Comparison of ENCODE assay signal across 15 cellular contexts in genomic region chrX:925652-926061, GRCh38.
A peak's percentile ranks its signal among the peaks of the same experiment; 100 is the strongest.
DNase-seq lines count a peak whose midpoint lies in the region; ATAC-seq and TF ChIP-seq lines count a peak whose summit lies in the region.
"Had no signal": no experiment of that assay in that cellular context is flagged by ENCODE, and none has a peak within 500 bp of the region (broad histone marks: within the 10 kb centered on the region; RNA-seq: fewer than 3 reads in every experiment).

No MANE protein-coding gene starts in this region.

- no peak overlapping the region for H3K4me3 Mint-ChIP-seq in activated CD8-positive, alpha-beta memory T cell treated with anti-CD3 and anti-CD28 coated beads, Interleukin-2, amount 10 ng/mL, durations not matched to agents 7 days and 5 days
- H3K4me3 Mint-ChIP-seq: B cell; CD4-positive, alpha-beta T cell; GM23338; H9 had no signal

- H3K27me3 ChIP-seq in esophagus muscularis mucosa = peaks cover 0 to 16% (median 0%) of the 10 kb centered on the region in 4 donors

- H3K4me1 ChIP-seq in esophagus muscularis mucosa = no peaks in the 10 kb centered on the region

- no peak for TF ChIP-seq EP300 in esophagus muscularis mucosa (IDR thresholded peaks at IDR 0.05)

- no peak overlapping the region for H3K4me3 ChIP-seq in esophagus muscularis mucosa
- H3K4me3 ChIP-seq: GM12878, GM23338 had no signal

- peaks cover 5% of the 10 kb centered on the region for H3K9me3 Mint-ChIP-seq in activated CD8-positive, alpha-beta memory T cell treated with anti-CD3 and anti-CD28 coated beads, Interleukin-2, amount 10 ng/mL, durations not matched to agents 7 days and 5 days (ENCODE audit: low read depth)
- H3K9me3 Mint-ChIP-seq: CD4-positive, alpha-beta T cell; H9 had no signal

- no peaks in the 10 kb centered on the region for H3K36me3 Mint-ChIP-seq in activated CD8-positive, alpha-beta memory T cell treated with anti-CD3 and anti-CD28 coated beads, Interleukin-2, amount 10 ng/mL, durations not matched to agents 7 days and 5 days

- WGBS in esophagus muscularis mucosa = 79% methylated on average over 5 of the region's 6 CpGs

- H3K4me1 Mint-ChIP-seq in activated CD8-positive, alpha-beta memory T cell treated with anti-CD3 and anti-CD28 coated beads, Interleukin-2, amount 10 ng/mL, durations not matched to agents 7 days and 5 days = no peaks in the 10 kb centered on the region
- H3K4me1 Mint-ChIP-seq: B cell, GM23338, H9 had no signal

- no peak overlapping the region for H3K27ac Mint-ChIP-seq in activated CD8-positive, alpha-beta memory T cell treated with anti-CD3 and anti-CD28 coated beads, Interleukin-2, amount 10 ng/mL, durations not matched to agents 7 days and 5 days
- H3K27ac Mint-ChIP-seq: B cell; CD4-positive, alpha-beta T cell; GM23338; H9 had no signal

- no peaks in the 10 kb centered on the region for H3K36me3 ChIP-seq in esophagus muscularis mucosa

- peaks cover 0 to 10% (median 0%) of the 10 kb centered on the region in 4 donors for H3K9me3 ChIP-seq in esophagus muscularis mucosa

- no peak for TF ChIP-seq CTCF in esophagus muscularis mucosa (IDR thresholded peaks at IDR 0.05)

- no peak for ATAC-seq in activated CD8-positive, alpha-beta memory T cell treated with anti-CD3 and anti-CD28 coated beads, Interleukin-2, amount 10 ng/mL, durations not matched to agents 7 days and 5 days
- ATAC-seq in SK-N-SH treated with all-trans-retinoic acid at 6 μM for 48 hours = no peak
- ATAC-seq: GM12878, GM23338 had no signal

- no peaks in the 10 kb centered on the region for H3K27me3 Mint-ChIP-seq in activated CD8-positive, alpha-beta memory T cell treated with anti-CD3 and anti-CD28 coated beads, Interleukin-2, amount 10 ng/mL, durations not matched to agents 7 days and 5 days
- H3K27me3 Mint-ChIP-seq: B cell; CD4-positive, alpha-beta T cell had no signal

- peak; percentile 17 for DNase-seq in activated CD8-positive, alpha-beta memory T cell treated with anti-CD3 and anti-CD28 coated beads, Interleukin-2, amount 50 U/mL, for 48 hours
- no peak for DNase-seq in activated CD8-positive, alpha-beta memory T cell treated with anti-CD3 and anti-CD28 coated beads, Interleukin-2, amount 10 ng/mL, durations not matched to agents 7 days and 5 days
- DNase-seq in esophagus muscularis mucosa (ENCODE audit: extremely low spot score) (peak; percentile 53), posterior vena cava (ENCODE audit: low spot score) (peak; percentile 72), ureter (ENCODE audit: low spot score) (peak; percentile 28), DMS79 treated with DMSO at 0.1 percent for 48 hours (lab: John Stamatoyannopoulos, UW) (no peak)
- DNase-seq: C1 segment of cervical spinal cord, Calu3, DMS 273 treated with DMSO at 0.1 percent for 48 hours, H9 had no signal

- CTCF ChIA-PET in activated CD8-positive, alpha-beta memory T cell treated with anti-CD3 and anti-CD28 coated beads, Interleukin-2, amount 10 ng/mL, durations not matched to agents 7 days and 5 days (lab: Charles Lee) = no interaction called here

- intact Hi-C loops in esophagus muscularis mucosa (cut with DNase I) = no loop called here
- intact Hi-C loops in posterior vena cava (cut with DNase I) = no loop called here

- H3K27ac ChIP-seq in esophagus muscularis mucosa (replicated peaks in 1 of 4) = no peak overlapping the region

- TF ChIP-seq POLR2A in esophagus muscularis mucosa (IDR thresholded peaks at IDR 0.05; ENCODE audit: low read depth) = no peak

TF ChIP-seq in SK-N-SH treated with all-trans-retinoic acid at 6 μM for 48 hours, 23 proteins besides CTCF, POLR2A, EP300 and RAD21:
- TF ChIP-seq TSHZ2 (CRISPR knock-in tag; IDR thresholded peaks at IDR 0.05) = no peak
- TF ChIP-seq ISL1 (CRISPR knock-in tag; IDR thresholded peaks at IDR 0.05) = no peak
- no peak for TF ChIP-seq OSR1 (CRISPR knock-in tag; IDR thresholded peaks at IDR 0.05)
- TF ChIP-seq ZFP3 (CRISPR knock-in tag; IDR thresholded peaks at IDR 0.05) = no peak
- TF ChIP-seq ZNF8 (CRISPR knock-in tag; IDR thresholded peaks at IDR 0.05) = no peak
- TF ChIP-seq ZNF565 (CRISPR knock-in tag; conservative IDR thresholded peaks at IDR 0.05; ENCODE audit: low read depth) = no peak
- TF ChIP-seq PATZ1 (CRISPR knock-in tag; IDR thresholded peaks at IDR 0.05; ENCODE audit: borderline replicate concordance) = no peak
- TF ChIP-seq GLIS3 (CRISPR knock-in tag; IDR thresholded peaks at IDR 0.05) = no peak
- TF ChIP-seq ESRRG (CRISPR knock-in tag; IDR thresholded peaks at IDR 0.05) = no peak
- TF ChIP-seq ZC3H10 (CRISPR knock-in tag; IDR thresholded peaks at IDR 0.05) = no peak
- TF ChIP-seq POU6F1 (CRISPR knock-in tag; IDR thresholded peaks at IDR 0.05; ENCODE audit: borderline replicate concordance, low read depth) = no peak
- TF ChIP-seq SNAI2 (CRISPR knock-in tag; IDR thresholded peaks at IDR 0.05) = no peak
- no peak for TF ChIP-seq CSDC2 (CRISPR knock-in tag; IDR thresholded peaks at IDR 0.05)

Comparison
In these comparisons a context has a peak if more than half of its experiments do, and no peak if none do; other contexts are left out.
1. DNase-seq: peak in activated CD8-positive, alpha-beta memory T cell treated with anti-CD3 and anti-CD28 coated beads, Interleukin-2, amount 50 U/mL, for 48 hours (single experiment), esophagus muscularis mucosa (single experiment), posterior vena cava (single experiment) and ureter (single experiment); none in activated CD8-positive, alpha-beta memory T cell treated with anti-CD3 and anti-CD28 coated beads, Interleukin-2, amount 10 ng/mL, durations not matched to agents 7 days and 5 days (single experiment) and DMS79 treated with DMSO at 0.1 percent for 48 hours (single experiment).